In the genomic region with DNA sequence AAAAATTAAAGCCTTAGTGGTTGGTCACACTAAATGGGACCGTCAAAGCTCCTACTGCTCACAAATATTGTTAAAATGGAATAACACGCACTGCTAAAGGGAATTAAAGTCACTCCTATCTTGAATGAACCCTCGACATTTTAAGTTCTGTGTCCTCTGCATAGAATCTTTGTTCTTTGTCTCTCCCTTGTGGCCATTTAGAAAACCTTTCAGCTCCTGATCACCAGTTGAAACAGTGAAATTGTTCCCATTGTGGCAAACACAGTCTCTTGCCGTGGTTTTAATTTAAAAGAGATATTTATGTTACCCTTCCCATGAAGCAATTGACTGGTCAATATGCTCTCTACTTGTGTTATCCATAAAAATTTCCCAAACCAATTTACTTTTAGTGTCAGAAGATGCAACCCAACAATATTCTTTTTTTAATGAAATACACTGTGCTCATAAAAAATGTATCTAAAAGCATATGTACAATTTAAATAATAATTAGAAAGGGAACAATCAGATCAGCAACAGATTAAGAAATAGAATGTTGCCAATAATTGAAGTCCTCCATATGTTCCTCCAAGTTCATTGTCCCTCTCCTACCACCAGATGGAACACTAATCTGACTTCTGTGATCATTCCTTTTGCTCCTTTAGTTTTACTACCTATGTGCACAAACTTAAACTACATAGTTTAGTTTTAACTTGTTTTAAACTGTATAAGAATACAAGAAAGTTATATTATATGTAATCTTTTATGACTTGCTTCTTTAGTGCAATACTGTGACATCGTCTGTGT, we compare ENCODE assay signal across 8 cellular contexts. TPM values are rescaled to one million over a fixed set of nuclear protein-coding genes. Genes with fewer than 3 reads are reported as not detected.
A peak's percentile ranks its signal among the peaks of the same experiment; 100 is the strongest.
DNase-seq lines count a peak whose midpoint lies in the region; ATAC-seq and TF ChIP-seq lines count a peak whose summit lies in the region.
"Not testable (repeated sequence)": the region's sequence is repeated elsewhere in the genome, so short reads cannot be mapped to it uniquely, and the experiment has no call there.

No MANE protein-coding gene starts in this region.

- not testable (repeated sequence) for H3K4me3 ChIP-seq in MM.1S (ENCODE audit: low read length); cardiac fibroblast (replicated peaks in 1 of 2; ENCODE audit: low read depth in 2 of 2, low read length in 2 of 2)

- H3K4me2 ChIP-seq in MM.1S (ENCODE audit: low read depth, low read length) = not testable (repeated sequence)

- not testable (repeated sequence) for H4K20me1 ChIP-seq in MM.1S (ENCODE audit: insufficient read depth, low read length)

- DNase-seq in AML-193 (lab: John Stamatoyannopoulos, UW) = peak; percentile 57 to 75
- DNase-seq in MM.1S = peak; percentile 64
- peak; percentile 14 to 31 for DNase-seq in SHP77 (lab: John Stamatoyannopoulos, UW)
- DNase-seq in cardiac fibroblast (ENCODE audit: low read depth in 2 of 2) = peak; percentile 75 to 78
- peak; percentile 46 for DNase-seq in hepatic stellate cell (ENCODE audit: low spot score)
- DNase-seq in pulmonary artery endothelial cell (ENCODE audit: low read depth, low spot score) = peak; percentile 37

- H3K4me1 ChIP-seq in MM.1S (ENCODE audit: low read length) = not testable (repeated sequence)

- H3K27ac ChIP-seq in MM.1S (ENCODE audit: low read length) = not testable (repeated sequence)

- H3K79me2 ChIP-seq in MM.1S (ENCODE audit: low read length) = not testable (repeated sequence)

- ATAC-seq in GM18517 (IDR thresholded peaks at IDR 0.05; ENCODE audit: unreplicated experiment) = peak; percentile 62
- peak; percentile 69 for ATAC-seq in HG02798 (IDR thresholded peaks at IDR 0.05; ENCODE audit: poor library complexity, unreplicated experiment)

- H3K9me3 ChIP-seq in MM.1S (replicated peaks; ENCODE audit: insufficient read depth, low read length) = not testable (repeated sequence)

- not testable (repeated sequence) for H3F3A ChIP-seq in MM.1S (ENCODE audit: insufficient read depth, low read length)

- H3K9ac ChIP-seq in MM.1S (ENCODE audit: low read length) = not testable (repeated sequence)

- H3K9me2 ChIP-seq in MM.1S (replicated peaks; ENCODE audit: insufficient read depth, low read length) = not testable (repeated sequence)

- TF ChIP-seq CTCF in MM.1S (IDR thresholded peaks at IDR 0.05; ENCODE audit: low read length) (peak; percentile 67), cardiac fibroblast (IDR thresholded peaks at IDR 0.05; ENCODE audit: low read depth, low read length) (peak; percentile 55)

- not testable (repeated sequence) for H3K27me3 ChIP-seq in MM.1S (replicated peaks; ENCODE audit: insufficient read depth, low read length)

- H3K36me3 ChIP-seq in MM.1S (replicated peaks; ENCODE audit: insufficient read depth, low read length) = not testable (repeated sequence)

- H2AFZ ChIP-seq in MM.1S (ENCODE audit: low read length) = not testable (repeated sequence)

RNA-seq across cellular contexts. Expression of a gene that starts 20.3 kb away (rescaled TPM):
- 0.07 and 0.39 TPM in 2 replicates for total RNA-seq in pulmonary artery endothelial cell

Comparison
In these comparisons a context has a peak if more than half of its experiments do, and no peak if none do; other contexts are left out.
1. DNase-seq: peak in every context shown above with its lines; median percentile 76 in cardiac fibroblast; 66 in AML-193; 64 in MM.1S; 46 in hepatic stellate cell; 37 in pulmonary artery endothelial cell; 22 in SHP77.